ENCODE assay signal across 1 cellular context in the genomic region with DNA sequence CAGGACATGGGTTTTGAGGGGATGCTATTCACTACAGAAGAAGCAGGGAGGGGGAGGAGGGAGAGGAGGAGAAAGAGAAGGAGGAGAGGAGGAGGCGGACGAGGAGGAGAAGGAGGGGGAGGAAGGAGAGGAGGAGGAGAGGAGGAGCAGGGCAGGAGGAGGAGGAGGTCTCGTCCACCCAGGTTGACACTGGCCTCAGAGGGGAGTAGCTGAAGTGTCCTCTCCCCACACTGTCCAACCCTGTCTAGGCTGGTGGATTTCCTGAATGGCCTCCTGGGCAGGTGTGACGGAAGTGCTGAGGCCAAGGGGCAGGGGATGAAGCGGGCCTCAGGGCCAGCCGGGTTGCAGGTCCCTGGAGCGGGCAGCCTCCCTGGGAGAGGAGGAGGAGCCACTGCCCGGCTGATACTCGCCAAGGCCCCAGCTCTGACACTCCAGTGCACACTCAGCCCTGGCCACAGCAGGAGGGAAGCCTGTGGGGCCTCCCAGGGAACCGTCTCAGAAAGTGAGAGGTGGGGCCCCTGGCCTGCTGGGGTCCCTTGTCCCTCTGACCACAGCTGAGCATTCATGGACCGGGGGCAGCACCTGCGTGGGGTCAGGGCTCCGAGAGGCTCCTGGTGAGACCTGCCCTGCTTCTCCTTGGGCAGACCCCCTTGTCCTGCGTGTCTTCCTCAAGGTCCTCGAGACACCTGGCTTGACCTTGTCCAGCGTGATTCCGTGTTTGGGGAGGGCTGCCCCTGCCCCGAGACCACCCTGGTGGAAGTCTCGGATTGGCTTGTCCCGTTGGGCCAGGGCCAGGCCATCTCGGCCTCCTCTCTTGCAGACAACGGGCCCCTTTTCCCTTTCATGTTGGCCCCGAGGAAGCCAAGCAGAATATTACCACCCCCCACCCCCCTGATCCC.
A peak's percentile ranks its signal among the peaks of the same experiment; 100 is the strongest.
TF ChIP-seq lines count a peak whose summit lies in the region.

No MANE protein-coding gene starts in this region.

TF ChIP-seq in HepG2, 621 proteins besides CTCF, POLR2A, EP300 and RAD21 (continued from another document and continues in another):
- TF ChIP-seq CCAR2 (optimal IDR thresholded peaks at IDR 0.05; ENCODE audit: low read depth, low read length) (no peak), ZFY (CRISPR knock-in tag; IDR thresholded peaks at IDR 0.05) (peak; percentile 43), ZNF772 (CRISPR knock-in tag; IDR thresholded peaks at IDR 0.05) (no peak; the same call in 1 of the 2 replicates), GATAD1 (CRISPR knock-in tag; IDR thresholded peaks at IDR 0.05) (no peak), POLR2AphosphoS5 (IDR thresholded peaks at IDR 0.05; ENCODE audit: low read depth, low read length) (no peak), MYNN (CRISPR knock-in tag; IDR thresholded peaks at IDR 0.05; ENCODE audit: low read depth) (no peak), ZBTB3 (CRISPR knock-in tag; IDR thresholded peaks at IDR 0.05; ENCODE audit: borderline replicate concordance, low read depth) (no peak), ZNF335 (CRISPR knock-in tag; IDR thresholded peaks at IDR 0.05) (no peak), TBX3 (IDR thresholded peaks at IDR 0.05; ENCODE audit: borderline replicate concordance) (no peak), PCBP2 (optimal IDR thresholded peaks at IDR 0.05; ENCODE audit: low read depth, low read length, poor library complexity, severe bottlenecking) (peak; percentile 63), ISL2 (CRISPR knock-in tag; IDR thresholded peaks at IDR 0.05) (no peak), ZBTB21 (CRISPR knock-in tag; IDR thresholded peaks at IDR 0.05) (no peak), KMT2B (CRISPR knock-in tag; IDR thresholded peaks at IDR 0.05) (no peak), ZNF138 (CRISPR knock-in tag; IDR thresholded peaks at IDR 0.05; ENCODE audit: low read depth) (no peak), SSRP1 (CRISPR knock-in tag; IDR thresholded peaks at IDR 0.05) (no peak), AGO1 (IDR thresholded peaks at IDR 0.05; ENCODE audit: low read depth, low read length, poor library complexity, severe bottlenecking) (no peak), ZNF598 (CRISPR knock-in tag; IDR thresholded peaks at IDR 0.05; ENCODE audit: borderline replicate concordance) (no peak), RFXANK (CRISPR knock-in tag; IDR thresholded peaks at IDR 0.05) (no peak), SRSF9 (IDR thresholded peaks at IDR 0.05; ENCODE audit: borderline replicate concordance, insufficient read depth, low read depth, low read length, poor library complexity, severe bottlenecking) (no peak), ZC3H13 (CRISPR knock-in tag; IDR thresholded peaks at IDR 0.05) (no peak), ZNF446 (CRISPR knock-in tag; IDR thresholded peaks at IDR 0.05) (no peak), ZMYM2 (CRISPR knock-in tag; IDR thresholded peaks at IDR 0.05) (no peak), ZNF331 (CRISPR knock-in tag; IDR thresholded peaks at IDR 0.05) (no peak), ZNF790 (CRISPR knock-in tag; IDR thresholded peaks at IDR 0.05; ENCODE audit: borderline replicate concordance) (no peak), U2AF2 (IDR thresholded peaks at IDR 0.05; ENCODE audit: low read depth, low read length) (no peak), ZFP41 (CRISPR knock-in tag; IDR thresholded peaks at IDR 0.05; ENCODE audit: borderline replicate concordance) (no peak), ZBTB38 (CRISPR knock-in tag; IDR thresholded peaks at IDR 0.05) (peak; percentile 81; the same call in 1 of the 2 replicates), MLLT10 (CRISPR knock-in tag; IDR thresholded peaks at IDR 0.05) (no peak), ELF3 (CRISPR knock-in tag; IDR thresholded peaks at IDR 0.05) (no peak), TBX2 (CRISPR knock-in tag; IDR thresholded peaks at IDR 0.05; ENCODE audit: borderline replicate concordance) (peak; percentile 74; the same call in 1 of the 2 replicates), SRF (IDR thresholded peaks at IDR 0.05; ENCODE audit: low read depth, low read length) (no peak), GABPB1 (CRISPR knock-in tag; IDR thresholded peaks at IDR 0.05) (peak; percentile 92), ZKSCAN1 (IDR thresholded peaks at IDR 0.05; ENCODE audit: low read length) (no peak), ISX (CRISPR knock-in tag; conservative IDR thresholded peaks at IDR 0.05) (no peak), PPARG (CRISPR knock-in tag; conservative IDR thresholded peaks at IDR 0.05) (no peak), ZFX (CRISPR knock-in tag; IDR thresholded peaks at IDR 0.05; ENCODE audit: low read depth) (peak; percentile 77), ATF7 (IDR thresholded peaks at IDR 0.05) (no peak), ATF7 (CRISPR knock-in tag; IDR thresholded peaks at IDR 0.05) (no peak), NFIB (CRISPR knock-in tag; IDR thresholded peaks at IDR 0.05; ENCODE audit: borderline replicate concordance) (no peak), SIN3B (IDR thresholded peaks at IDR 0.05; ENCODE audit: low read length) (no peak)
- TF ChIP-seq, protein P1, sequence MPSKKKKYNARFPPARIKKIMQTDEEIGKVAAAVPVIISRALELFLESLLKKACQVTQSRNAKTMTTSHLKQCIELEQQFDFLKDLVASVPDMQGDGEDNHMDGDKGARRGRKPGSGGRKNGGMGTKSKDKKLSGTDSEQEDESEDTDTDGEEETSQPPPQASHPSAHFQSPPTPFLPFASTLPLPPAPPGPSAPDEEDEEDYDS (CRISPR knock-in tag; IDR thresholded peaks at IDR 0.05), result no peak
- TF ChIP-seq, protein P2, sequence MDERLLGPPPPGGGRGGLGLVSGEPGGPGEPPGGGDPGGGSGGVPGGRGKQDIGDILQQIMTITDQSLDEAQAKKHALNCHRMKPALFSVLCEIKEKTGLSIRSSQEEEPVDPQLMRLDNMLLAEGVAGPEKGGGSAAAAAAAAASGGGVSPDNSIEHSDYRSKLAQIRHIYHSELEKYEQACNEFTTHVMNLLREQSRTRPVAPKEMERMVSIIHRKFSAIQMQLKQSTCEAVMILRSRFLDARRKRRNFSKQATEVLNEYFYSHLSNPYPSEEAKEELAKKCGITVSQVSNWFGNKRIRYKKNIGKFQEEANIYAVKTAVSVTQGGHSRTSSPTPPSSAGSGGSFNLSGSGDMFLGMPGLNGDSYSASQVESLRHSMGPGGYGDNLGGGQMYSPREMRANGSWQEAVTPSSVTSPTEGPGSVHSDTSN (CRISPR knock-in tag; IDR thresholded peaks at IDR 0.05), result no peak
- TF ChIP-seq, protein P3, sequence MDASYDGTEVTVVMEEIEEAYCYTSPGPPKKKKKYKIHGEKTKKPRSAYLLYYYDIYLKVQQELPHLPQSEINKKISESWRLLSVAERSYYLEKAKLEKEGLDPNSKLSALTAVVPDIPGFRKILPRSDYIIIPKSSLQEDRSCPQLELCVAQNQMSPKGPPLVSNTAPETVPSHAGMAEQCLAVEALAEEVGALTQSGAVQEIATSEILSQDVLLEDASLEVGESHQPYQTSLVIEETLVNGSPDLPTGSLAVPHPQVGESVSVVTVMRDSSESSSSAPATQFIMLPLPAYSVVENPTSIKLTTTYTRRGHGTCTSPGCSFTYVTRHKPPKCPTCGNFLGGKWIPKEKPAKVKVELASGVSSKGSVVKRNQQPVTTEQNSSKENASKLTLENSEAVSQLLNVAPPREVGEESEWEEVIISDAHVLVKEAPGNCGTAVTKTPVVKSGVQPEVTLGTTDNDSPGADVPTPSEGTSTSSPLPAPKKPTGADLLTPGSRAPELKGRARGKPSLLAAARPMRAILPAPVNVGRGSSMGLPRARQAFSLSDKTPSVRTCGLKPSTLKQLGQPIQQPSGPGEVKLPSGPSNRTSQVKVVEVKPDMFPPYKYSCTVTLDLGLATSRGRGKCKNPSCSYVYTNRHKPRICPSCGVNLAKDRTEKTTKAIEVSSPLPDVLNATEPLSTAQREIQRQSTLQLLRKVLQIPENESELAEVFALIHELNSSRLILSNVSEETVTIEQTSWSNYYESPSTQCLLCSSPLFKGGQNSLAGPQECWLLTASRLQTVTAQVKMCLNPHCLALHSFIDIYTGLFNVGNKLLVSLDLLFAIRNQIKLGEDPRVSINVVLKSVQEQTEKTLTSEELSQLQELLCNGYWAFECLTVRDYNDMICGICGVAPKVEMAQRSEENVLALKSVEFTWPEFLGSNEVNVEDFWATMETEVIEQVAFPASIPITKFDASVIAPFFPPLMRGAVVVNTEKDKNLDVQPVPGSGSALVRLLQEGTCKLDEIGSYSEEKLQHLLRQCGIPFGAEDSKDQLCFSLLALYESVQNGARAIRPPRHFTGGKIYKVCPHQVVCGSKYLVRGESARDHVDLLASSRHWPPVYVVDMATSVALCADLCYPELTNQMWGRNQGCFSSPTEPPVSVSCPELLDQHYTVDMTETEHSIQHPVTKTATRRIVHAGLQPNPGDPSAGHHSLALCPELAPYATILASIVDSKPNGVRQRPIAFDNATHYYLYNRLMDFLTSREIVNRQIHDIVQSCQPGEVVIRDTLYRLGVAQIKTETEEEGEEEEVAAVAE (CRISPR knock-in tag; IDR thresholded peaks at IDR 0.05; ENCODE audit: borderline replicate concordance), result no peak
- TF ChIP-seq, protein P4, sequence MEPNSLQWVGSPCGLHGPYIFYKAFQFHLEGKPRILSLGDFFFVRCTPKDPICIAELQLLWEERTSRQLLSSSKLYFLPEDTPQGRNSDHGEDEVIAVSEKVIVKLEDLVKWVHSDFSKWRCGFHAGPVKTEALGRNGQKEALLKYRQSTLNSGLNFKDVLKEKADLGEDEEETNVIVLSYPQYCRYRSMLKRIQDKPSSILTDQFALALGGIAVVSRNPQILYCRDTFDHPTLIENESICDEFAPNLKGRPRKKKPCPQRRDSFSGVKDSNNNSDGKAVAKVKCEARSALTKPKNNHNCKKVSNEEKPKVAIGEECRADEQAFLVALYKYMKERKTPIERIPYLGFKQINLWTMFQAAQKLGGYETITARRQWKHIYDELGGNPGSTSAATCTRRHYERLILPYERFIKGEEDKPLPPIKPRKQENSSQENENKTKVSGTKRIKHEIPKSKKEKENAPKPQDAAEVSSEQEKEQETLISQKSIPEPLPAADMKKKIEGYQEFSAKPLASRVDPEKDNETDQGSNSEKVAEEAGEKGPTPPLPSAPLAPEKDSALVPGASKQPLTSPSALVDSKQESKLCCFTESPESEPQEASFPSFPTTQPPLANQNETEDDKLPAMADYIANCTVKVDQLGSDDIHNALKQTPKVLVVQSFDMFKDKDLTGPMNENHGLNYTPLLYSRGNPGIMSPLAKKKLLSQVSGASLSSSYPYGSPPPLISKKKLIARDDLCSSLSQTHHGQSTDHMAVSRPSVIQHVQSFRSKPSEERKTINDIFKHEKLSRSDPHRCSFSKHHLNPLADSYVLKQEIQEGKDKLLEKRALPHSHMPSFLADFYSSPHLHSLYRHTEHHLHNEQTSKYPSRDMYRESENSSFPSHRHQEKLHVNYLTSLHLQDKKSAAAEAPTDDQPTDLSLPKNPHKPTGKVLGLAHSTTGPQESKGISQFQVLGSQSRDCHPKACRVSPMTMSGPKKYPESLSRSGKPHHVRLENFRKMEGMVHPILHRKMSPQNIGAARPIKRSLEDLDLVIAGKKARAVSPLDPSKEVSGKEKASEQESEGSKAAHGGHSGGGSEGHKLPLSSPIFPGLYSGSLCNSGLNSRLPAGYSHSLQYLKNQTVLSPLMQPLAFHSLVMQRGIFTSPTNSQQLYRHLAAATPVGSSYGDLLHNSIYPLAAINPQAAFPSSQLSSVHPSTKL (CRISPR knock-in tag; IDR thresholded peaks at IDR 0.05), result peak; percentile 28; the same call in 1 of the 2 replicates
- TF ChIP-seq, protein P5, sequence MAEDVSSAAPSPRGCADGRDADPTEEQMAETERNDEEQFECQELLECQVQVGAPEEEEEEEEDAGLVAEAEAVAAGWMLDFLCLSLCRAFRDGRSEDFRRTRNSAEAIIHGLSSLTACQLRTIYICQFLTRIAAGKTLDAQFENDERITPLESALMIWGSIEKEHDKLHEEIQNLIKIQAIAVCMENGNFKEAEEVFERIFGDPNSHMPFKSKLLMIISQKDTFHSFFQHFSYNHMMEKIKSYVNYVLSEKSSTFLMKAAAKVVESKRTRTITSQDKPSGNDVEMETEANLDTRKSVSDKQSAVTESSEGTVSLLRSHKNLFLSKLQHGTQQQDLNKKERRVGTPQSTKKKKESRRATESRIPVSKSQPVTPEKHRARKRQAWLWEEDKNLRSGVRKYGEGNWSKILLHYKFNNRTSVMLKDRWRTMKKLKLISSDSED (CRISPR knock-in tag; IDR thresholded peaks at IDR 0.05), result no peak
- TF ChIP-seq, protein P6, sequence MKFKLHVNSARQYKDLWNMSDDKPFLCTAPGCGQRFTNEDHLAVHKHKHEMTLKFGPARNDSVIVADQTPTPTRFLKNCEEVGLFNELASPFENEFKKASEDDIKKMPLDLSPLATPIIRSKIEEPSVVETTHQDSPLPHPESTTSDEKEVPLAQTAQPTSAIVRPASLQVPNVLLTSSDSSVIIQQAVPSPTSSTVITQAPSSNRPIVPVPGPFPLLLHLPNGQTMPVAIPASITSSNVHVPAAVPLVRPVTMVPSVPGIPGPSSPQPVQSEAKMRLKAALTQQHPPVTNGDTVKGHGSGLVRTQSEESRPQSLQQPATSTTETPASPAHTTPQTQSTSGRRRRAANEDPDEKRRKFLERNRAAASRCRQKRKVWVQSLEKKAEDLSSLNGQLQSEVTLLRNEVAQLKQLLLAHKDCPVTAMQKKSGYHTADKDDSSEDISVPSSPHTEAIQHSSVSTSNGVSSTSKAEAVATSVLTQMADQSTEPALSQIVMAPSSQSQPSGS (CRISPR knock-in tag; IDR thresholded peaks at IDR 0.05), result no peak
- TF ChIP-seq, protein P7, sequence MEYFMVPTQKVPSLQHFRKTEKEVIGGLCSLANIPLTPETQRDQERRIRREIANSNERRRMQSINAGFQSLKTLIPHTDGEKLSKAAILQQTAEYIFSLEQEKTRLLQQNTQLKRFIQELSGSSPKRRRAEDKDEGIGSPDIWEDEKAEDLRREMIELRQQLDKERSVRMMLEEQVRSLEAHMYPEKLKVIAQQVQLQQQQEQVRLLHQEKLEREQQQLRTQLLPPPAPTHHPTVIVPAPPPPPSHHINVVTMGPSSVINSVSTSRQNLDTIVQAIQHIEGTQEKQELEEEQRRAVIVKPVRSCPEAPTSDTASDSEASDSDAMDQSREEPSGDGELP (IDR thresholded peaks at IDR 0.05; ENCODE audit: borderline replicate concordance, low read depth), result peak; percentile 62; the same call in 1 of the 2 replicates
- TF ChIP-seq, protein P8, sequence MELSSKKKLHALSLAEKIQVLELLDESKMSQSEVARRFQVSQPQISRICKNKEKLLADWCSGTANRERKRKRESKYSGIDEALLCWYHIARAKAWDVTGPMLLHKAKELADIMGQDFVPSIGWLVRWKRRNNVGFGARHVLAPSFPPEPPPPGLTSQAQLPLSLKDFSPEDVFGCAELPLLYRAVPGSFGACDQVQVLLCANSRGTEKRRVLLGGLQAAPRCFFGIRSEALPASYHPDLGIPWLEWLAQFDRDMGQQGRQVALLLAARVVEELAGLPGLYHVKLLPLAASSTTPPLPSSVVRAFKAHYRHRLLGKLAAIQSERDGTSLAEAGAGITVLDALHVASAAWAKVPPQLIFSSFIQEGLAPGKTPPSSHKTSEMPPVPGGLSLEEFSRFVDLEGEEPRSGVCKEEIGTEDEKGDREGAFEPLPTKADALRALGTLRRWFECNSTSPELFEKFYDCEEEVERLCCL (CRISPR knock-in tag; IDR thresholded peaks at IDR 0.05; ENCODE audit: borderline replicate concordance), result 0 out of 2 replicates have a peak, but pooled peaks have one; percentile 47
- TF ChIP-seq, protein P9, sequence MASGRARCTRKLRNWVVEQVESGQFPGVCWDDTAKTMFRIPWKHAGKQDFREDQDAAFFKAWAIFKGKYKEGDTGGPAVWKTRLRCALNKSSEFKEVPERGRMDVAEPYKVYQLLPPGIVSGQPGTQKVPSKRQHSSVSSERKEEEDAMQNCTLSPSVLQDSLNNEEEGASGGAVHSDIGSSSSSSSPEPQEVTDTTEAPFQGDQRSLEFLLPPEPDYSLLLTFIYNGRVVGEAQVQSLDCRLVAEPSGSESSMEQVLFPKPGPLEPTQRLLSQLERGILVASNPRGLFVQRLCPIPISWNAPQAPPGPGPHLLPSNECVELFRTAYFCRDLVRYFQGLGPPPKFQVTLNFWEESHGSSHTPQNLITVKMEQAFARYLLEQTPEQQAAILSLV (CRISPR knock-in tag; IDR thresholded peaks at IDR 0.05; ENCODE audit: borderline replicate concordance), result peak; percentile 57; the same call in 1 of the 2 replicates
